ENCODE assay signal across 2 cellular contexts in genomic region chrX:119222932-119223331, GRCh38.
TF ChIP-seq lines count a peak whose summit lies in the region.

No MANE protein-coding gene starts in this region.

TF ChIP-seq in SK-N-SH, 30 proteins besides CTCF, POLR2A, EP300 and RAD21 (continued from another document):
- TF ChIP-seq REST (IDR thresholded peaks at IDR 0.05; ENCODE audit: low read depth, low read length) (no peak), MEF2A (IDR thresholded peaks at IDR 0.05; ENCODE audit: borderline replicate concordance, low read depth) (no peak), GATA2 (CRISPR knock-in tag; IDR thresholded peaks at IDR 0.05) (no peak), YY1 (IDR thresholded peaks at IDR 0.05; ENCODE audit: low read depth) (no peak), USF1 (IDR thresholded peaks at IDR 0.05; ENCODE audit: borderline replicate concordance, low read depth) (no peak), FOXM1 (IDR thresholded peaks at IDR 0.05; ENCODE audit: low read depth) (no peak), TEAD4 (IDR thresholded peaks at IDR 0.05; ENCODE audit: borderline replicate concordance, insufficient read depth) (no peak), RFX5 (IDR thresholded peaks at IDR 0.05; ENCODE audit: low read length) (no peak)

TF ChIP-seq in SK-N-SH treated with all-trans-retinoic acid at 6 μM for 48 hours, 23 proteins besides CTCF, POLR2A, EP300 and RAD21 (continued from another document):
- TF ChIP-seq CSRNP3 (CRISPR knock-in tag; IDR thresholded peaks at IDR 0.05): no peak
- TF ChIP-seq GLIS3 (CRISPR knock-in tag; IDR thresholded peaks at IDR 0.05): no peak
- TF ChIP-seq POU6F1 (CRISPR knock-in tag; IDR thresholded peaks at IDR 0.05; ENCODE audit: borderline replicate concordance, low read depth): no peak
- TF ChIP-seq RARB (CRISPR knock-in tag; IDR thresholded peaks at IDR 0.05): no peak
TF ChIP-seq in SK-N-SH treated with all-trans-retinoic acid at 6 μM for 48 hours: peak in this region for 0.
